In genomic region chr11:267491-267994, GRCh38 we compare ENCODE assay signal across 8 cellular contexts. TPM values are rescaled to one million over a fixed set of nuclear protein-coding genes. Genes with fewer than 3 reads are reported as not detected.
A peak's percentile ranks its signal among the peaks of the same experiment; 100 is the strongest.
DNase-seq lines count a peak whose midpoint lies in the region; ATAC-seq and TF ChIP-seq lines count a peak whose summit lies in the region.

No MANE protein-coding gene starts in this region.

- CTCF ChIA-PET in Calu3 (lab: Charles Lee), result interaction anchor here (0.6 kb wide), 1 partner anchor 129 kb away, joined by 3 read pairs; no protein-coding TSS in a partner anchor

- intact Hi-C loops in Calu3 (cut with micrococcal nuclease; ENCODE audit: unreplicated experiment), result no loop called here

- peak overlapping the region; percentile 75 for H3K27ac ChIP-seq in layer of hippocampus (ENCODE audit: low read depth, low read length)
- H3K27ac ChIP-seq in upper lobe of left lung, result peak overlapping the region; percentile 91 to 92 (median 92)

- no TSS peak for BruUV-seq in Calu3 (replicated peaks; lab: Mats Ljungman, UMichigan)

- H3K27me3 ChIP-seq in layer of hippocampus (ENCODE audit: control insufficient read depth, insufficient read depth, low read length), result no peaks in the 10 kb centered on the region
- no peaks in the 10 kb centered on the region for H3K27me3 ChIP-seq in upper lobe of left lung

- no peaks in the 10 kb centered on the region for H3K36me3 ChIP-seq in upper lobe of left lung

- peaks cover 11 to 26% (median 12%) of the 10 kb centered on the region in 4 donors for H3K4me1 ChIP-seq in upper lobe of left lung

- H3K9me3 ChIP-seq in upper lobe of left lung, result peaks cover 0 to 4% (median 0%) of the 10 kb centered on the region in 4 donors

- TF ChIP-seq CTCF in Calu3 (IDR thresholded peaks at IDR 0.05; ENCODE audit: unreplicated experiment) (no peak), upper lobe of left lung (IDR thresholded peaks at IDR 0.05) (no peak)

- H3K4me1 Mint-ChIP-seq in Calu3 (ENCODE audit: low read depth, unreplicated experiment), result peaks cover 18% of the 10 kb centered on the region
- H3K4me1 Mint-ChIP-seq in activated T-cell treated with anti-CD3 and anti-CD28 coated beads, Interleukin-2, amount 50 U/mL, for 72 hours (ENCODE audit: low read depth), result peaks cover 37% of the 10 kb centered on the region

- H3K27me3 Mint-ChIP-seq in Calu3 (ENCODE audit: unreplicated experiment), result peaks cover 37% of the 10 kb centered on the region
- no peaks in the 10 kb centered on the region for H3K27me3 Mint-ChIP-seq in activated T-cell treated with anti-CD3 and anti-CD28 coated beads, Interleukin-2, amount 50 U/mL, for 72 hours (ENCODE audit: low read depth)

- peak in 1 of 4 donors; percentile 70 for TF ChIP-seq POLR2A in upper lobe of left lung (IDR thresholded peaks at IDR 0.05)

- H3K27ac Mint-ChIP-seq in Calu3 (ENCODE audit: unreplicated experiment), result peak overlapping the region; percentile 69
- H3K27ac Mint-ChIP-seq in activated T-cell treated with anti-CD3 and anti-CD28 coated beads, Interleukin-2, amount 50 U/mL, for 72 hours, result peak overlapping the region; percentile 85

- TF ChIP-seq EP300 in upper lobe of left lung (IDR thresholded peaks at IDR 0.05), result no peak

- no peaks in the 10 kb centered on the region for H3K9me3 Mint-ChIP-seq in Calu3 (ENCODE audit: low read depth, unreplicated experiment)
- H3K9me3 Mint-ChIP-seq in activated T-cell treated with anti-CD3 and anti-CD28 coated beads, Interleukin-2, amount 50 U/mL, for 72 hours, result peaks cover 0 to 2% of the 10 kb centered on the region in 2 donors

- H3K4me3 ChIP-seq in upper lobe of left lung, result peak overlapping the region in 3 of 4 donors; percentile 36 to 46 (median 44)

- DNase-seq in Calu3 (no peak), MV-4-11 (lab: John Stamatoyannopoulos, UW) (peak; percentile 48), upper lobe of left lung (peak in 1 of 2 donors; percentile 79), NCI-H128 (lab: John Stamatoyannopoulos, UW; ENCODE audit: unreplicated experiment) (no peak), NCI-H187 (lab: John Stamatoyannopoulos, UW) (no peak), H4 (ENCODE audit: low spot score) (no peak)
- DNase-seq in activated T-cell treated with anti-CD3 and anti-CD28 coated beads, Interleukin-2, amount 50 U/mL, for 72 hours, result peak; percentile 67 to 69

- peak; percentile 14 to 19 for ATAC-seq in activated T-cell treated with anti-CD3 and anti-CD28 coated beads, Interleukin-2, amount 50 U/mL, for 72 hours (replicated peaks in 1 of 2)
- ATAC-seq in upper lobe of left lung (ENCODE audit: low FRiP score in 2 of 2), result peak; percentile 60 to 63

- no peaks in the 10 kb centered on the region for H3K36me3 Mint-ChIP-seq in Calu3 (ENCODE audit: insufficient read depth, unreplicated experiment)
- H3K36me3 Mint-ChIP-seq in activated T-cell treated with anti-CD3 and anti-CD28 coated beads, Interleukin-2, amount 50 U/mL, for 72 hours (ENCODE audit: insufficient read depth in 2 of 2), result peaks cover 9 to 12% of the 10 kb centered on the region in 2 donors

- peak overlapping the region; percentile 13 for H3K4me3 Mint-ChIP-seq in Calu3 (ENCODE audit: low read depth, unreplicated experiment)
- peak overlapping the region; percentile 87 to 96 for H3K4me3 Mint-ChIP-seq in activated T-cell treated with anti-CD3 and anti-CD28 coated beads, Interleukin-2, amount 50 U/mL, for 72 hours

- WGBS in upper lobe of left lung, 2 donors, result 32 to 50% methylated on average over 11 to 15 of the region's 18 CpGs

RNA-seq across cellular contexts. Expression of gene NLRP6, which starts 10.7 kb away (rescaled TPM):
- total RNA-seq in Calu3 (2022) (not detected in 2 replicates), upper lobe of left lung (1 to 10 TPM; 1.3 to 7.3 (median 3.1) TPM)
- total RNA-seq in activated T-cell treated with anti-CD3 and anti-CD28 coated beads, Interleukin-2, amount 50 U/mL, for 72 hours, result 1 to 10 TPM; 1.5 to 3.2 TPM
- total RNA-seq in H4 (2014; rRNA removed; shearing (Covaris generic)), result not detected in 2 replicates

RNA-seq across cellular contexts. Expression of gene PGGHG, which starts 21.4 kb away (rescaled TPM):
- total RNA-seq in Calu3 (2022) (9.5 and 13.5 TPM in 2 replicates), upper lobe of left lung (100 to 1,000 TPM in 2 of 6 donors, 10 to 100 TPM in 4; 34.1 to 535 (median 65.2) TPM)
- 100 to 1,000 TPM; 161 to 273 TPM for total RNA-seq in activated T-cell treated with anti-CD3 and anti-CD28 coated beads, Interleukin-2, amount 50 U/mL, for 72 hours
- total RNA-seq in H4 (2014; rRNA removed; shearing (Covaris generic)), result 2.2 and 2.4 TPM in 2 replicates

RNA-seq across cellular contexts. Expression of gene PSMD13, which starts 30.8 kb away (rescaled TPM):
- total RNA-seq in Calu3 (2022) (165 and 172 TPM in 2 replicates), upper lobe of left lung (100 to 1,000 TPM in 4 of 6 donors, 10 to 100 TPM in 2; 85.2 to 113 (median 106) TPM)
- 100 to 1,000 TPM; 133 to 174 TPM for total RNA-seq in activated T-cell treated with anti-CD3 and anti-CD28 coated beads, Interleukin-2, amount 50 U/mL, for 72 hours
- 248 and 295 TPM in 2 replicates for total RNA-seq in H4 (2014; rRNA removed; shearing (Covaris generic))

RNA-seq across cellular contexts. Expression of gene SIRT3, which starts 31.4 kb away (rescaled TPM):
- 19.2 and 19.7 TPM in 2 replicates for total RNA-seq in Calu3 (2022)
- 10 to 100 TPM; 36.5 to 39.0 TPM for total RNA-seq in activated T-cell treated with anti-CD3 and anti-CD28 coated beads, Interleukin-2, amount 50 U/mL, for 72 hours
- 10 to 100 TPM; 11.7 to 37.6 (median 24.0) TPM for total RNA-seq in upper lobe of left lung
- total RNA-seq in H4 (2014; rRNA removed; shearing (Covaris generic)), result 6.4 and 12.3 TPM in 2 replicates

RNA-seq across cellular contexts. Expression of gene IFITM5, which starts 31.8 kb away (rescaled TPM):
- total RNA-seq in Calu3 (2022) (not detected in 2 replicates), upper lobe of left lung (not detected)
- total RNA-seq in activated T-cell treated with anti-CD3 and anti-CD28 coated beads, Interleukin-2, amount 50 U/mL, for 72 hours, result not detected
- not detected in 2 replicates for total RNA-seq in H4 (2014; rRNA removed; shearing (Covaris generic))

Comparison
In these comparisons a context has a peak if more than half of its experiments do, and no peak if none do; other contexts are left out.
1. DNase-seq: peak in MV-4-11 (single experiment) and activated T-cell treated with anti-CD3 and anti-CD28 coated beads, Interleukin-2, amount 50 U/mL, for 72 hours (2 of 2); none in Calu3 (single experiment), NCI-H128 (single experiment), NCI-H187 (0 of 2) and H4 (single experiment).